In genomic region chr16:46621006-46621629, GRCh38 we compare ENCODE assay signal across 1 cellular context.
A peak's percentile ranks its signal among the peaks of the same experiment; 100 is the strongest.
TF ChIP-seq lines count a peak whose summit lies in the region.

Gene SHCBP1, minus strand, starts transcription at chr16:46621379. Its CDS starts 20 bp downstream, at chr16:46621359.

TF ChIP-seq in HepG2, 621 proteins besides CTCF, POLR2A, EP300 and RAD21 (continued from another document and continues in another):
- peak; percentile 85 for TF ChIP-seq E2F1 (CRISPR knock-in tag; IDR thresholded peaks at IDR 0.05)
- peak; percentile 73; the same call in 1 of the 2 replicates for TF ChIP-seq KDM3A (CRISPR knock-in tag; IDR thresholded peaks at IDR 0.05; ENCODE audit: low read depth)
- TF ChIP-seq ZSCAN5A (CRISPR knock-in tag; IDR thresholded peaks at IDR 0.05; ENCODE audit: borderline replicate concordance) = peak; percentile 84; the same call in 1 of the 2 replicates
- TF ChIP-seq SALL2 (CRISPR knock-in tag; IDR thresholded peaks at IDR 0.05) = peak; percentile 80; the same call in 1 of the 2 replicates
- no peak for TF ChIP-seq CBX2 (IDR thresholded peaks at IDR 0.05; ENCODE audit: low read depth, low read length)
- no peak; the same call in 1 of the 2 replicates for TF ChIP-seq CBX2 (CRISPR knock-in tag; IDR thresholded peaks at IDR 0.05; ENCODE audit: low read depth)
- TF ChIP-seq GTF3A (CRISPR knock-in tag; conservative IDR thresholded peaks at IDR 0.05) = peak; percentile 76; the same call in 1 of the 2 replicates
- no peak for TF ChIP-seq TBP (CRISPR knock-in tag; IDR thresholded peaks at IDR 0.05)
- peak; percentile 94 for TF ChIP-seq HDAC2 (CRISPR knock-in tag; IDR thresholded peaks at IDR 0.05)
- peak; percentile 82 for TF ChIP-seq GABPB1 (CRISPR knock-in tag; IDR thresholded peaks at IDR 0.05)
- TF ChIP-seq SRY (CRISPR knock-in tag; IDR thresholded peaks at IDR 0.05) = peak; percentile 86
- TF ChIP-seq ZNF354B (CRISPR knock-in tag; IDR thresholded peaks at IDR 0.05) = peak; percentile 75; the same call in 1 of the 2 replicates
- TF ChIP-seq ZNF414 (CRISPR knock-in tag; IDR thresholded peaks at IDR 0.05) = 0 out of 2 replicates have a peak, but pooled peaks have one; percentile 36
- TF ChIP-seq BRD4 (CRISPR knock-in tag; IDR thresholded peaks at IDR 0.05) = peak; percentile 87
- no peak for TF ChIP-seq ZBTB1 (CRISPR knock-in tag; IDR thresholded peaks at IDR 0.05; ENCODE audit: borderline replicate concordance)
- TF ChIP-seq ZNF260 (CRISPR knock-in tag; IDR thresholded peaks at IDR 0.05; ENCODE audit: borderline replicate concordance, low read depth) = no peak
- TF ChIP-seq ZBTB39 (CRISPR knock-in tag; IDR thresholded peaks at IDR 0.05) = no peak
- peak; percentile 83; the same call in 1 of the 2 replicates for TF ChIP-seq ZNF766 (CRISPR knock-in tag; IDR thresholded peaks at IDR 0.05; ENCODE audit: borderline replicate concordance)
- no peak for TF ChIP-seq ZNF713 (CRISPR knock-in tag; IDR thresholded peaks at IDR 0.05)
- TF ChIP-seq KLF16 (CRISPR knock-in tag; IDR thresholded peaks at IDR 0.05) = peak in 1 of 2 experiments; percentile 88; a peak in 2 of 4 replicates
- no peak for TF ChIP-seq ZMYM2 (CRISPR knock-in tag; IDR thresholded peaks at IDR 0.05)
- TF ChIP-seq ZNF883 (CRISPR knock-in tag; IDR thresholded peaks at IDR 0.05; ENCODE audit: not compliant biosample characterization) = peak; percentile 63
- TF ChIP-seq ZNF558 (CRISPR knock-in tag; IDR thresholded peaks at IDR 0.05; ENCODE audit: borderline replicate concordance) = no peak
- no peak for TF ChIP-seq ZNF563 (CRISPR knock-in tag; IDR thresholded peaks at IDR 0.05)
- TF ChIP-seq ZNF513 (CRISPR knock-in tag; conservative IDR thresholded peaks at IDR 0.05) = no peak
- TF ChIP-seq JUND (CRISPR knock-in tag; IDR thresholded peaks at IDR 0.05) = no peak
- no peak for TF ChIP-seq ZNF432 (CRISPR knock-in tag; IDR thresholded peaks at IDR 0.05; ENCODE audit: borderline replicate concordance)
- no peak; the same call in 1 of the 2 replicates for TF ChIP-seq TRAFD1 (CRISPR knock-in tag; IDR thresholded peaks at IDR 0.05; ENCODE audit: borderline replicate concordance)
- TF ChIP-seq SP2 (CRISPR knock-in tag; IDR thresholded peaks at IDR 0.05) = peak; percentile 69
- TF ChIP-seq NR0B2 (CRISPR knock-in tag; IDR thresholded peaks at IDR 0.05) = peak; percentile 57; the same call in 1 of the 2 replicates
- no peak for TF ChIP-seq NPAS2 (CRISPR knock-in tag; IDR thresholded peaks at IDR 0.05; ENCODE audit: borderline replicate concordance)
- no peak for TF ChIP-seq THAP7 (CRISPR knock-in tag; IDR thresholded peaks at IDR 0.05)
- peak; percentile 84 for TF ChIP-seq KDM5A (IDR thresholded peaks at IDR 0.05; ENCODE audit: borderline replicate concordance, low read length)
- no peak for TF ChIP-seq HHEX (CRISPR knock-in tag; IDR thresholded peaks at IDR 0.05)
- peak; percentile 95 for TF ChIP-seq ZNF891 (CRISPR knock-in tag; IDR thresholded peaks at IDR 0.05)
- peak; percentile 87 for TF ChIP-seq HOXA3 (CRISPR knock-in tag; IDR thresholded peaks at IDR 0.05)
- TF ChIP-seq ZNF792 (CRISPR knock-in tag; IDR thresholded peaks at IDR 0.05) = peak; percentile 69; the same call in 1 of the 2 replicates
- no peak for TF ChIP-seq ZNF878 (CRISPR knock-in tag; IDR thresholded peaks at IDR 0.05)
- no peak for TF ChIP-seq ZNF33B (CRISPR knock-in tag; IDR thresholded peaks at IDR 0.05)
- peak; percentile 87; the same call in 1 of the 2 replicates for TF ChIP-seq ZNF704 (CRISPR knock-in tag; IDR thresholded peaks at IDR 0.05; ENCODE audit: borderline replicate concordance)
- peak; percentile 73; the same call in 1 of the 2 replicates for TF ChIP-seq ZSCAN31 (CRISPR knock-in tag; IDR thresholded peaks at IDR 0.05; ENCODE audit: low read depth)
- no peak for TF ChIP-seq ATM (IDR thresholded peaks at IDR 0.05; ENCODE audit: borderline replicate concordance)
- 0 out of 2 replicates have a peak, but pooled peaks have one; percentile 57 for TF ChIP-seq ZNF256 (CRISPR knock-in tag; conservative IDR thresholded peaks at IDR 0.05)
- peak; percentile 62; the same call in 1 of the 2 replicates for TF ChIP-seq ZNF503 (CRISPR knock-in tag; IDR thresholded peaks at IDR 0.05)
- TF ChIP-seq GATAD2A (CRISPR knock-in tag; IDR thresholded peaks at IDR 0.05) = peak; percentile 45
- TF ChIP-seq DNMT1 (CRISPR knock-in tag; IDR thresholded peaks at IDR 0.05) = peak; percentile 45; the same call in 1 of the 2 replicates
- peak; percentile 99 for TF ChIP-seq E2F5 (CRISPR knock-in tag; conservative IDR thresholded peaks at IDR 0.05)
- TF ChIP-seq EHMT2 (IDR thresholded peaks at IDR 0.05; ENCODE audit: borderline replicate concordance, low read depth, low read length) = no peak
- TF ChIP-seq SYNCRIP (IDR thresholded peaks at IDR 0.05; ENCODE audit: insufficient read depth, low read depth, low read length) = no peak
- 0 out of 2 replicates have a peak, but pooled peaks have one; percentile 45 for TF ChIP-seq FLYWCH1 (CRISPR knock-in tag; IDR thresholded peaks at IDR 0.05)
